19 cellular contexts compared by ENCODE assay signal in genomic region chr3:53226841-53227407, GRCh38. TPM values are rescaled to one million over a fixed set of nuclear protein-coding genes. Genes with fewer than 3 reads are reported as not detected.
A peak's percentile ranks its signal among the peaks of the same experiment; 100 is the strongest.
DNase-seq lines count a peak whose midpoint lies in the region; ATAC-seq and TF ChIP-seq lines count a peak whose summit lies in the region.
"Had no signal": no experiment of that assay in that cellular context is flagged by ENCODE, and none has a peak within 500 bp of the region (broad histone marks: within the 10 kb centered on the region; RNA-seq: fewer than 3 reads in every experiment).

No MANE protein-coding gene starts in this region.

- TF ChIP-seq POLR2A in spleen (IDR thresholded peaks at IDR 0.05): no peak
- no peak for TF ChIP-seq POLR2A in erythroblast (IDR thresholded peaks at IDR 0.05; ENCODE audit: low read length)

- no peaks in the 10 kb centered on the region for H3K9me3 Mint-ChIP-seq in endodermal cell

- TF ChIP-seq EP300 in SK-N-SH (IDR thresholded peaks at IDR 0.05; ENCODE audit: borderline replicate concordance in 1 of 2, low read depth in 1 of 2, low read length in 1 of 2): no peak

- H3K27me3 ChIP-seq in SK-N-SH (ENCODE audit: insufficient read depth) (no peaks in the 10 kb centered on the region), endodermal cell (ENCODE audit: control insufficient read depth, insufficient read depth, low read length, poor library complexity, severe bottlenecking) (no peaks in the 10 kb centered on the region), spleen (replicated peaks in 1 of 7) (no peaks in the 10 kb centered on the region)
- H3K27me3 ChIP-seq: MG63 had no signal

- no peak for TF ChIP-seq CTCF in SK-N-SH (IDR thresholded peaks at IDR 0.05)
- no peak for TF ChIP-seq CTCF in RWPE1 (conservative IDR thresholded peaks at IDR 0.05; ENCODE audit: low read depth)
- TF ChIP-seq CTCF in endodermal cell (conservative IDR thresholded peaks at IDR 0.05): no peak
- no peak for TF ChIP-seq CTCF in spleen (IDR thresholded peaks at IDR 0.05 in 8 of 11, conservative IDR thresholded peaks at IDR 0.05 in 3 of 11)

- no peaks in the 10 kb centered on the region for H3K4me1 ChIP-seq in SK-N-SH (ENCODE audit: control insufficient read depth in 1 of 2, insufficient read depth in 2 of 2, low read depth in 1 of 2, low read length in 1 of 2)
- H3K4me1 ChIP-seq in endodermal cell (ENCODE audit: control insufficient read depth, insufficient read depth, low read length): no peaks in the 10 kb centered on the region
- H3K4me1 ChIP-seq in spleen: peaks cover 0 to 79% (median 31%) of the 10 kb centered on the region in 6 donors

- peaks cover 44 to 93% of the 10 kb centered on the region in 2 experiments for H3K36me3 ChIP-seq in SK-N-SH (replicated peaks in 1 of 2; ENCODE audit: control insufficient read depth in 1 of 2, insufficient read depth in 2 of 2, low read length in 1 of 2)
- peaks cover 67% of the 10 kb centered on the region for H3K36me3 ChIP-seq in endodermal cell (ENCODE audit: control insufficient read depth, insufficient read depth, low read length)
- peaks cover 12 to 100% (median 86%) of the 10 kb centered on the region in 6 donors for H3K36me3 ChIP-seq in spleen

- TF ChIP-seq RAD21 in SK-N-SH (IDR thresholded peaks at IDR 0.05; ENCODE audit: low read length): no peak

- DNase-seq in SK-N-SH (peak; percentile 10), RWPE1 (ENCODE audit: low spot score) (no peak), endodermal cell (no peak), spleen (peak; percentile 43), erythroblast (lab: John Stamatoyannopoulos, UW) (no peak), H4 (ENCODE audit: low spot score) (no peak)
- no peak for DNase-seq in activated CD4-positive, alpha-beta T cell treated with anti-CD3 and anti-CD28 coated beads, Interleukin-2, amount 50 U/mL, for 48 hours
- DNase-seq: C1 segment of cervical spinal cord, DMS153, GOT3, MG63, NCI-H1092 treated with DMSO at 0.1 percent for 48 hours, NCI-H1694 treated with DMSO at 0.1 percent for 48 hours, NCI-H345, NCI-H69 had no signal

- 100% methylated on average over 4 of the region's 17 CpGs for WGBS in SK-N-SH (ENCODE audit: low lambda C conversion rate)
- WGBS in endodermal cell (ENCODE audit: insufficient coverage in 1 of 2, insufficient read length in 1 of 2), 2 experiments: 96 to 100% methylated on average over 7 to 15 of the region's 17 CpGs
- WGBS in spleen, 5 donors: 93 to 99% (median 96%) methylated on average over 11 to 17 of the region's 17 CpGs

- H3K4me3 Mint-ChIP-seq in endodermal cell: no peak overlapping the region

- no peaks in the 10 kb centered on the region for H4K20me1 ChIP-seq in SK-N-SH (ENCODE audit: insufficient read depth)

- peak overlapping the region; percentile 44 for H3K27ac Mint-ChIP-seq in endodermal cell

- no peak overlapping the region for H3K9ac ChIP-seq in SK-N-SH
- no peak overlapping the region for H3K9ac ChIP-seq in endodermal cell (ENCODE audit: extremely low read depth, low read length, poor library complexity, severe bottlenecking)
- H3K9ac ChIP-seq: KMS-11 had no signal

- H3K4me3 ChIP-seq in SK-N-SH (ENCODE audit: low read depth in 2 of 2, low read length in 1 of 2): no peak overlapping the region
- no peak overlapping the region for H3K4me3 ChIP-seq in endodermal cell (ENCODE audit: low read length)
- no peak overlapping the region for H3K4me3 ChIP-seq in spleen
- H3K4me3 ChIP-seq: MG63 had no signal

- H3K9me2 ChIP-seq in SK-N-SH: no peaks in the 10 kb centered on the region

- no peaks in the 10 kb centered on the region for H3K27me3 Mint-ChIP-seq in endodermal cell (ENCODE audit: insufficient read depth)

- ATAC-seq in SK-N-SH treated with all-trans-retinoic acid at 6 μM for 48 hours: no peak
- ATAC-seq: Right ventricle myocardium inferior had no signal

- intact Hi-C loops in spleen (cut with DNase I; ENCODE audit: low total_unique reads): no loop called here

- no peak overlapping the region for H2AFZ ChIP-seq in SK-N-SH (ENCODE audit: low read depth)

- POLR2A ChIA-PET in SK-N-SH (lab: Yijun Ruan, JAX): no interaction called here
- POLR2A ChIA-PET in RWPE1 (lab: Yijun Ruan, JAX; ENCODE audit: low non-redundant PET): no interaction called here

- H3K79me2 ChIP-seq in SK-N-SH (ENCODE audit: insufficient read depth): 0 out of 2 replicates have a peak, but pooled peaks cover 2% of the 10 kb centered on the region

- no peaks in the 10 kb centered on the region for H3K4me1 Mint-ChIP-seq in endodermal cell

- no peak overlapping the region for H3K27ac ChIP-seq in SK-N-SH (ENCODE audit: low read depth in 2 of 2, low read length in 1 of 2)
- peak overlapping the region; percentile 72 for H3K27ac ChIP-seq in RWPE1
- H3K27ac ChIP-seq in endodermal cell (ENCODE audit: low read depth, low read length): no peak overlapping the region
- H3K27ac ChIP-seq in spleen: peak overlapping the region in 2 of 8 donors; percentile 51 to 80
- H3K27ac ChIP-seq: 22Rv1, KMS-11 had no signal

- H3K36me3 Mint-ChIP-seq in endodermal cell (ENCODE audit: low read depth): peaks cover 72% of the 10 kb centered on the region

- no peaks in the 10 kb centered on the region for H3K9me3 ChIP-seq in SK-N-SH
- H3K9me3 ChIP-seq in endodermal cell (ENCODE audit: control insufficient read depth, low read length): no peaks in the 10 kb centered on the region
- no peaks in the 10 kb centered on the region for H3K9me3 ChIP-seq in spleen
- H3K9me3 ChIP-seq: MG63 had no signal

- no peak overlapping the region for H3K4me2 ChIP-seq in SK-N-SH
- H3K4me2 ChIP-seq: KMS-11 had no signal

- CTCF ChIA-PET in SK-N-SH (lab: Yijun Ruan, JAX) (interaction anchor here (1.0 to 2.0 kb wide), 3 partner anchors 8 to 31 kb away, joined by 3 to 5 read pairs (median 3); no protein-coding TSS in a partner anchor), RWPE1 (lab: Yijun Ruan, JAX) (no interaction called here)

- H3F3A ChIP-seq in SK-N-SH (replicated peaks; ENCODE audit: insufficient read depth): peaks cover 7% of the 10 kb centered on the region

TF ChIP-seq in SK-N-SH, 30 proteins besides CTCF, POLR2A, EP300 and RAD21 (continues in another document):
- TF ChIP-seq USF1 (IDR thresholded peaks at IDR 0.05; ENCODE audit: borderline replicate concordance, low read depth) (no peak), JUND (IDR thresholded peaks at IDR 0.05) (no peak), GABPA (IDR thresholded peaks at IDR 0.05; ENCODE audit: low read depth) (no peak), EZH2phosphoT487 (IDR thresholded peaks at IDR 0.05; ENCODE audit: borderline replicate concordance, low read depth) (no peak)

TF ChIP-seq in SK-N-SH treated with all-trans-retinoic acid at 6 μM for 48 hours, 23 proteins besides CTCF, POLR2A, EP300 and RAD21 (continues in another document):
- TF ChIP-seq TOX (CRISPR knock-in tag; IDR thresholded peaks at IDR 0.05; ENCODE audit: borderline replicate concordance): no peak
- TF ChIP-seq ZNF8 (CRISPR knock-in tag; IDR thresholded peaks at IDR 0.05): no peak
- no peak for TF ChIP-seq OSR1 (CRISPR knock-in tag; IDR thresholded peaks at IDR 0.05)
- TF ChIP-seq SNAI2 (CRISPR knock-in tag; IDR thresholded peaks at IDR 0.05): no peak
- no peak for TF ChIP-seq ZNF565 (CRISPR knock-in tag; conservative IDR thresholded peaks at IDR 0.05; ENCODE audit: low read depth)
- no peak for TF ChIP-seq RARB (CRISPR knock-in tag; IDR thresholded peaks at IDR 0.05)
- TF ChIP-seq PATZ1 (CRISPR knock-in tag; IDR thresholded peaks at IDR 0.05; ENCODE audit: borderline replicate concordance): no peak
- no peak for TF ChIP-seq ZFP3 (CRISPR knock-in tag; IDR thresholded peaks at IDR 0.05)
- TF ChIP-seq ZFP30 (CRISPR knock-in tag; IDR thresholded peaks at IDR 0.05): no peak
- TF ChIP-seq CREB5 (CRISPR knock-in tag; IDR thresholded peaks at IDR 0.05; ENCODE audit: low read depth): no peak
- no peak for TF ChIP-seq ZNF70 (CRISPR knock-in tag; IDR thresholded peaks at IDR 0.05)
- no peak for TF ChIP-seq PPARA (CRISPR knock-in tag; IDR thresholded peaks at IDR 0.05; ENCODE audit: borderline replicate concordance)
- no peak for TF ChIP-seq ESRRG (CRISPR knock-in tag; IDR thresholded peaks at IDR 0.05)
- TF ChIP-seq ZC3H10 (CRISPR knock-in tag; IDR thresholded peaks at IDR 0.05): no peak
- no peak for TF ChIP-seq CSDC2 (CRISPR knock-in tag; IDR thresholded peaks at IDR 0.05)
- no peak for TF ChIP-seq ARNTL (CRISPR knock-in tag; IDR thresholded peaks at IDR 0.05; ENCODE audit: borderline replicate concordance, low read depth)

RNA-seq across cellular contexts. Expression of gene TKT, which starts 28.9 kb away (rescaled TPM):
- 119 and 144 TPM in 2 replicates for polyA plus RNA-seq in SK-N-SH (2012; rRNA removed)
- 70.5 and 99.2 TPM in 2 replicates for polyA plus RNA-seq in SK-N-SH (2012; cell fraction: cytosol; rRNA removed)
- 178 and 225 TPM in 2 replicates for polyA plus RNA-seq in SK-N-SH (2012; cell fraction: nucleus; rRNA removed)
- 100 to 1,000 TPM; 373 to 472 TPM for total RNA-seq in endodermal cell
- 576 TPM for polyA plus RNA-seq in endodermal cell (2013, experiment 1 of 2)
- 503 TPM for polyA plus RNA-seq in endodermal cell (2013, experiment 2 of 2)
- total RNA-seq in spleen: 100 to 1,000 TPM; 253 to 490 (median 287) TPM
- 100 to 1,000 TPM; 110 to 195 (median 137) TPM for polyA plus RNA-seq in spleen
- total RNA-seq in H4 (2014; rRNA removed; shearing (Covaris generic)): 404 and 447 TPM in 2 replicates

Comparison
In these comparisons a context has a peak if more than half of its experiments do, and no peak if none do; other contexts are left out.
1. DNase-seq: peak in SK-N-SH (single experiment) and spleen (single experiment); none in RWPE1 (single experiment), endodermal cell (single experiment), erythroblast (0 of 2), H4 (single experiment) and activated CD4-positive, alpha-beta T cell treated with anti-CD3 and anti-CD28 coated beads, Interleukin-2, amount 50 U/mL, for 48 hours (0 of 2).